ENCODE assay signal across 22 cellular contexts in genomic region chr14:54335569-54336155, GRCh38.
DNase-seq lines count a peak whose midpoint lies in the region; ATAC-seq, FAIRE-seq and TF ChIP-seq lines count a peak whose summit lies in the region.
"Had no signal": no experiment of that assay in that cellular context is flagged by ENCODE, and none has a peak within 500 bp of the region (broad histone marks: within the 10 kb centered on the region; RNA-seq: fewer than 3 reads in every experiment).

No MANE protein-coding gene starts in this region.

- no peak for TF ChIP-seq POLR2A in esophagus muscularis mucosa (IDR thresholded peaks at IDR 0.05; ENCODE audit: low read depth)

- H3K9me3 ChIP-seq in esophagus muscularis mucosa, result no peaks in the 10 kb centered on the region
- no peaks in the 10 kb centered on the region for H3K9me3 ChIP-seq in small intestine (ENCODE audit: control insufficient read depth, low read depth)
- H3K9me3 ChIP-seq: BLaER1 treated with 17β-estradiol and CSF1 and Interleukin-3, amounts not matched to agents 10 nM and 100 nM; Caco-2 had no signal

- no peaks in the 10 kb centered on the region for H3K27me3 ChIP-seq in esophagus muscularis mucosa
- H3K27me3 ChIP-seq in small intestine (ENCODE audit: control insufficient read depth in 2 of 2, insufficient read depth in 2 of 2, low read length in 2 of 2), result no peaks in the 10 kb centered on the region
- no peaks in the 10 kb centered on the region for H3K27me3 ChIP-seq in H7 (ENCODE audit: control insufficient read depth, insufficient read depth, low read length)
- H3K27me3 ChIP-seq: BLaER1 treated with 17β-estradiol and CSF1 and Interleukin-3, amounts not matched to agents 10 nM and 100 nM had no signal

- TF ChIP-seq EP300 in esophagus muscularis mucosa (IDR thresholded peaks at IDR 0.05), result no peak

- H3K4me3 ChIP-seq in esophagus muscularis mucosa (no peak overlapping the region), small intestine (ENCODE audit: low read depth in 1 of 2, low read length in 2 of 2) (no peak overlapping the region), H7 (ENCODE audit: insufficient read depth, low read depth, low read length) (no peak overlapping the region)
- H3K4me3 ChIP-seq: BLaER1 treated with 17β-estradiol and CSF1 and Interleukin-3, amounts not matched to agents 10 nM and 100 nM; SK-N-MC had no signal

- 97% methylated on average over 2 of the region's 2 CpGs for WGBS in esophagus muscularis mucosa
- WGBS in small intestine, 3 donors, result 94 to 96% (median 94%) methylated on average over 2 of the region's 2 CpGs

- DNase-seq in DMS53 (lab: John Stamatoyannopoulos, UW), result peak; percentile 54
- DNase-seq in LoVo (ENCODE audit: low spot score), result peak; percentile 72
- DNase-seq in esophagus muscularis mucosa (ENCODE audit: extremely low spot score), result peak; percentile 60
- peak; percentile 54 for DNase-seq in small intestine
- no peak for DNase-seq in H7
- DNase-seq in NCI-H748 treated with DMSO at 0.1 percent for 48 hours (lab: John Stamatoyannopoulos, UW), result no peak
- DNase-seq: Caco-2; CD4-positive, alpha-beta memory T cell; GOT3; MV-4-11; NCI-H1105 treated with DMSO at 0.1 percent for 48 hours; NCI-H1694 treated with DMSO at 0.1 percent for 48 hours; NCI-H2081 treated with DMSO at 0.1 percent for 48 hours; NCI-H2171 treated with DMSO at 0.1 percent for 48 hours; NCI-H524 treated with DMSO at 0.1 percent for 48 hours; OCI-M1; SHP77; SW 1271 had no signal

- H3K36me3 ChIP-seq in esophagus muscularis mucosa, result no peaks in the 10 kb centered on the region
- no peaks in the 10 kb centered on the region for H3K36me3 ChIP-seq in small intestine (ENCODE audit: control insufficient read depth in 2 of 2, insufficient read depth in 2 of 2, low read length in 2 of 2)
- H3K36me3 ChIP-seq in H7 (replicated peaks; ENCODE audit: control insufficient read depth, insufficient read depth, low read length), result no peaks in the 10 kb centered on the region
- H3K36me3 ChIP-seq: BLaER1 treated with 17β-estradiol and CSF1 and Interleukin-3, amounts not matched to agents 10 nM and 100 nM had no signal

- intact Hi-C loops in esophagus muscularis mucosa (cut with DNase I), result no loop called here

- no peak for ATAC-seq in HG03378 (IDR thresholded peaks at IDR 0.05; ENCODE audit: unreplicated experiment)

- H3K27ac ChIP-seq in esophagus muscularis mucosa (replicated peaks in 1 of 4) (no peak overlapping the region), small intestine (ENCODE audit: low read depth in 1 of 2, low read length in 1 of 2) (no peak overlapping the region)
- H3K27ac ChIP-seq: BLaER1 treated with 17β-estradiol and CSF1 and Interleukin-3, amounts not matched to agents 10 nM and 100 nM; SK-N-MC had no signal

- TF ChIP-seq CTCF in esophagus muscularis mucosa (IDR thresholded peaks at IDR 0.05), result no peak

- no peak for FAIRE-seq in small intestine (lab: Jason Lieb, UNC)
- FAIRE-seq: GM12892 had no signal

- peaks cover 0 to 5% (median 0%) of the 10 kb centered on the region in 4 donors for H3K4me1 ChIP-seq in esophagus muscularis mucosa
- peaks cover 2 to 5% of the 10 kb centered on the region in 2 donors for H3K4me1 ChIP-seq in small intestine (ENCODE audit: control insufficient read depth in 2 of 2, insufficient read depth in 1 of 2, low read depth in 1 of 2, low read length in 1 of 2)
- H3K4me1 ChIP-seq: Caco-2 had no signal

Comparison
In these comparisons a context has a peak if more than half of its experiments do, and no peak if none do; other contexts are left out.
1. DNase-seq: peak in DMS53 (single experiment), LoVo (single experiment), esophagus muscularis mucosa (single experiment) and small intestine (single experiment); none in H7 (single experiment) and NCI-H748 treated with DMSO at 0.1 percent for 48 hours (single experiment).